Comparison of ENCODE assay signal across 8 cellular contexts in genomic region chr2:69309336-69310048, GRCh38.
DNase-seq lines count a peak whose midpoint lies in the region; ATAC-seq, FAIRE-seq and TF ChIP-seq lines count a peak whose summit lies in the region.

No MANE protein-coding gene starts in this region.

- no peaks in the 10 kb centered on the region for H3K9me3 ChIP-seq in keratinocyte (ENCODE audit: control insufficient read depth, low read depth, low read length)

- FAIRE-seq in keratinocyte (lab: Jason Lieb, UNC) = peak; percentile 26

- dilution Hi-C loops in keratinocyte (cut with MboI; ENCODE audit: extremely low pct_ligation_motif_present, low sequenced_read_pairs) = loop anchor here (10.0 kb wide), 1 partner anchor 285 kb away; no protein-coding TSS in a partner anchor

- H3K36me3 ChIP-seq in keratinocyte (ENCODE audit: control insufficient read depth in 2 of 2, extremely low read depth in 1 of 2, insufficient read depth in 2 of 2, low read length in 2 of 2) = no peaks in the 10 kb centered on the region

- ATAC-seq in GM21825 (IDR thresholded peaks at IDR 0.05; ENCODE audit: unreplicated experiment) (no peak), GM19395 (IDR thresholded peaks at IDR 0.05; ENCODE audit: unreplicated experiment) (no peak)

- H4K20me1 ChIP-seq in keratinocyte (ENCODE audit: control insufficient read depth, extremely low read depth, insufficient read depth, low read length) = no peaks in the 10 kb centered on the region

- peak; percentile 17 for DNase-seq in MV-4-11 (lab: John Stamatoyannopoulos, UW)
- DNase-seq in keratinocyte (ENCODE audit: low read depth, low spot score) = no peak
- DNase-seq in globus pallidus (ENCODE audit: low spot score) = no peak
- no peak for DNase-seq in amygdala (lab: John Stamatoyannopoulos, UW)

- peak overlapping the region; percentile 19 for H3K4me2 ChIP-seq in keratinocyte (ENCODE audit: control insufficient read depth, extremely low read depth, insufficient read depth, low read depth, low read length)

- H3K27me3 ChIP-seq in keratinocyte (ENCODE audit: control insufficient read depth, extremely low read depth, insufficient read depth, low read length) = peaks cover 20% of the 10 kb centered on the region

- no peak overlapping the region for H3K9ac ChIP-seq in keratinocyte (ENCODE audit: control insufficient read depth, extremely low read depth, insufficient read depth, low read length)

- peaks cover 15% of the 10 kb centered on the region for H3K4me1 ChIP-seq in keratinocyte (ENCODE audit: control insufficient read depth, extremely low read depth, insufficient read depth, low read length)

- no peaks in the 10 kb centered on the region for H3K79me2 ChIP-seq in keratinocyte (ENCODE audit: control insufficient read depth, insufficient read depth, low read length)

- no peak for TF ChIP-seq CTCF in keratinocyte (optimal IDR thresholded peaks at IDR 0.05 in 1 of 3, IDR thresholded peaks at IDR 0.05 in 1 of 3, conservative IDR thresholded peaks at IDR 0.05 in 1 of 3; ENCODE audit: extremely low read depth in 1 of 3, insufficient read depth in 2 of 3, low read length in 3 of 3)

- no peak overlapping the region for H2AFZ ChIP-seq in keratinocyte (ENCODE audit: control insufficient read depth, low read length)

- no peak overlapping the region for H3K4me3 ChIP-seq in keratinocyte (ENCODE audit: control insufficient read depth in 2 of 3, extremely low read depth in 1 of 3, insufficient read depth in 2 of 3, low read depth in 1 of 3, low read length in 3 of 3)

- H3K27ac ChIP-seq in angular gyrus (ENCODE audit: low read depth, low read length) = peak overlapping the region; percentile 46
- H3K27ac ChIP-seq in keratinocyte (ENCODE audit: control insufficient read depth, insufficient read depth, low read length) = no peak overlapping the region
- peak overlapping the region; percentile 44 for H3K27ac ChIP-seq in temporal lobe (ENCODE audit: low read depth, low read length)

- H3K9me1 ChIP-seq in keratinocyte (ENCODE audit: control insufficient read depth, extremely low read depth, insufficient read depth, low read length) = no peaks in the 10 kb centered on the region
